20 cellular contexts compared by ENCODE assay signal in the genomic region with DNA sequence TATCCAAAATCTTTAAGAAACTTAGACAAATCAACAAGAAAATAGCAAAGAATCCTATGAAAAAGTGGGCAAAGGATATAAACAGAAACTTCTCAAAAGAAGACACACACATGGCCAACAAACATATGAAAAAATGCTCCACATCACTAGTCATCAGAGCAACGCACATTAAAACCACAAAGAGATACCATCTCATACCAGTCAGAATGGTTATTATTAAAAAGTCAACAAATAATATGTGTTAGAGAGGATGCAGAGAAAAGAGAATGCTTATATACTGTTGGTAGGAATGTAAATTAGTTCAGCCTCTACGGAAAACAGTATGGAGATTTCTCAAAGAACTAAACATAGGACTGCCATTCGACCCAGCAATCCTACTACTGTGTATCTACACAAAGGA.
DNase-seq lines count a peak whose midpoint lies in the region; TF ChIP-seq lines count a peak whose summit lies in the region.
"Had no signal": no experiment of that assay in that cellular context is flagged by ENCODE, and none has a peak within 500 bp of the region (broad histone marks: within the 10 kb centered on the region; RNA-seq: fewer than 3 reads in every experiment).

No MANE protein-coding gene starts in this region.

- TF ChIP-seq CTCF in choroid plexus epithelial cell (conservative IDR thresholded peaks at IDR 0.05; ENCODE audit: low read depth, low read length), result no peak
- TF ChIP-seq CTCF in A673 (conservative IDR thresholded peaks at IDR 0.05; ENCODE audit: low read depth, low read length), result no peak

- no peaks in the 10 kb centered on the region for H3K9me3 ChIP-seq in A673 (ENCODE audit: low read depth, low read length, poor library complexity, severe bottlenecking)
- H3K9me3 ChIP-seq: colonic mucosa, esophagus squamous epithelium, heart left ventricle, psoas muscle, transverse colon had no signal

- POLR2A ChIA-PET in A673 (lab: Charles Lee; ENCODE audit: low non-redundant PET), result no interaction called here

- peak; percentile 63 for DNase-seq in ELR (ENCODE audit: low read depth)
- DNase-seq in NCI-H226, result peak; percentile 34
- DNase-seq in choroid plexus epithelial cell (ENCODE audit: low read depth), result peak; percentile 59
- peak; percentile 17 for DNase-seq in kidney tubule cell (ENCODE audit: low spot score)
- no peak for DNase-seq in OCI-M2 (lab: John Stamatoyannopoulos, UW; ENCODE audit: unreplicated experiment)
- DNase-seq in globus pallidus (ENCODE audit: low spot score), result no peak
- DNase-seq in NCI-H1930 (lab: John Stamatoyannopoulos, UW), result no peak
- DNase-seq in A673 (ENCODE audit: low spot score), result no peak
- DNase-seq: activated effector memory CD4-positive, alpha-beta T cell treated with anti-CD3 and anti-CD28 coated beads, Interleukin-2, amount 50 U/mL, for 16 hours; CD4-positive, alpha-beta T cell; colonic mucosa; esophagus squamous epithelium; heart left ventricle; NCI-H187 treated with DMSO at 0.1 percent for 48 hours; NCI-H2227 treated with DMSO at 0.1 percent for 48 hours; nucleus accumbens; psoas muscle; stimulated activated CD8-positive, alpha-beta memory T cell treated with anti-CD3 and anti-CD28 coated beads, Interleukin-4, amount 100 ng/mL, for 48 hours; T-helper 9 cell; transverse colon had no signal

- intact Hi-C loops in A673 (cut with micrococcal nuclease; ENCODE audit: unreplicated experiment), result no loop called here

- H3K27ac ChIP-seq in A673 (ENCODE audit: low read depth, low read length, poor library complexity, severe bottlenecking), result no peak overlapping the region
- H3K27ac ChIP-seq: colonic mucosa, esophagus squamous epithelium, heart left ventricle, psoas muscle, transverse colon had no signal

- no peaks in the 10 kb centered on the region for H3K27me3 ChIP-seq in A673 (replicated peaks; ENCODE audit: insufficient read depth, low read depth, low read length, poor library complexity)
- H3K27me3 ChIP-seq: colonic mucosa, heart left ventricle, transverse colon had no signal

- no peak overlapping the region for H3K4me3 ChIP-seq in choroid plexus epithelial cell (ENCODE audit: low read depth, low read length)
- no peak overlapping the region for H3K4me3 ChIP-seq in A673 (ENCODE audit: low read depth, low read length, poor library complexity, severe bottlenecking)
- H3K4me3 ChIP-seq: colonic mucosa, esophagus squamous epithelium, heart left ventricle, psoas muscle, transverse colon had no signal

- peaks cover 11% of the 10 kb centered on the region for H3K4me1 ChIP-seq in A673 (ENCODE audit: insufficient read depth, low read length, poor library complexity, severe bottlenecking)
- H3K4me1 ChIP-seq: colonic mucosa, psoas muscle had no signal

- CTCF ChIA-PET in A673 (lab: Charles Lee), result no interaction called here

- BruUV-seq in A673 (replicated peaks; lab: Mats Ljungman, UMichigan), result no TSS peak

- H3K36me3 ChIP-seq in A673 (ENCODE audit: insufficient read depth, low read length, poor library complexity, severe bottlenecking), result no peaks in the 10 kb centered on the region
- H3K36me3 ChIP-seq: colonic mucosa, esophagus squamous epithelium, heart left ventricle, transverse colon had no signal

Comparison
In these comparisons a context has a peak if more than half of its experiments do, and no peak if none do; other contexts are left out.
1. DNase-seq: peak in ELR (single experiment), NCI-H226 (single experiment), choroid plexus epithelial cell (single experiment) and kidney tubule cell (single experiment); none in OCI-M2 (single experiment), globus pallidus (single experiment), NCI-H1930 (0 of 2) and A673 (single experiment).